ENCODE assay signal across 2 cellular contexts in the genomic region with DNA sequence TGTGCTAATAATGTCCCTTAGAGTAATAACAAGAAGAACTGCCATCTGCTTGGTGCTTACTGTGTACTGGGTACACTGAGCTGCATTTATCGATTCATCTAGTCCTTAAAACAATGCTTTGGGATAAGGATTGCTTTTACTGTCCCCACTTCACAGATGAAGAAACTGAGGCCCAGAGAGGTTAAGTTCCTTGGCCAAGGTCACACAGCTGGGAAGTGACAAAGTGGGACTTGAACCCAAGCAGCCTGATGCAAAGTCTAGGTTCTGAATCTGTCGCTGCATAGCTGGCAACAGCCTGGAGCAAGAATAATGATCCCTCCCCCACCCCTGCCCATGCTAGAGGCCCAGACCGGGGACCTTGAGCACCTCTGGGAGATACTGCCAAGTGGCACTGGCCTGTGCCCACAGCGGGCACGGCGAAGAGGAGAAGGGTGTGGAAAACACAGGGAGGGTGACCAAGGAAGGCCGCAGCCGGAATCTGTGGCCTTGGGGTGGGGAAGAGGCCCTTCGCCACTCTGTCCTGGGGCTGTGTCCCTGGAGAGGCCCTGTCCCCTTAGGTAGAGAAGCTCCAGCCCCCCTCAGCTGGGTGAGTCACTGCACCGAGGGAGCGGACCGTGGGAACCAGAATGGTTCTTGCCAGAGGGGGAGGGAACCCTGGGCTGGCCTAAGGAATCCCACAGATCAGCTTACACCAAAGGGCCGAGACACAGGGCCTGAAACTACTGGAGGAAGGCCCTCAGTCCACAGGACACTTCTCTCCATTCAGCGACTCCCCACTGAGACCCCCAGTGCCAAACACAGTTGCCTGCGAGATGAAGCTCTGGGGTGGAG.
TF ChIP-seq lines count a peak whose summit lies in the region.

No MANE protein-coding gene starts in this region.

TF ChIP-seq in A549, 52 proteins besides CTCF, POLR2A, EP300 and RAD21:
- TF ChIP-seq HOXB13 (CRISPR knock-in tag; IDR thresholded peaks at IDR 0.05; ENCODE audit: low read depth) = no peak
- TF ChIP-seq FOSL2 (IDR thresholded peaks at IDR 0.05) = no peak
- peak; percentile 67 for TF ChIP-seq FOSL2 (CRISPR knock-in tag; IDR thresholded peaks at IDR 0.05)
- TF ChIP-seq HDAC2 (IDR thresholded peaks at IDR 0.05) = peak; percentile 45; the same call in 1 of the 2 replicates
- peak; percentile 34 for TF ChIP-seq ZFP36 (IDR thresholded peaks at IDR 0.05; ENCODE audit: borderline replicate concordance, partially characterized antibody)
- TF ChIP-seq KDM1A (IDR thresholded peaks at IDR 0.05; ENCODE audit: low read depth) = peak; percentile 84; the same call in 1 of the 2 replicates
- TF ChIP-seq KDM5A (IDR thresholded peaks at IDR 0.05) = no peak

TF ChIP-seq in H1, 55 proteins besides CTCF, POLR2A, EP300 and RAD21:
- no peak for TF ChIP-seq FOSL1 (IDR thresholded peaks at IDR 0.05; ENCODE audit: insufficient read depth, low read depth, low read length)
- TF ChIP-seq HDAC2 (IDR thresholded peaks at IDR 0.05; ENCODE audit: borderline replicate concordance in 1 of 2, low read depth in 2 of 2, low read length in 2 of 2) = peak in 1 of 2 experiments; percentile 62; a peak in 1 of 4 replicates
- TF ChIP-seq KDM1A (IDR thresholded peaks at IDR 0.05; ENCODE audit: borderline replicate concordance, low read length) = peak; percentile 96
- peak; percentile 55; the same call in 1 of the 2 replicates for TF ChIP-seq JUND (IDR thresholded peaks at IDR 0.05; ENCODE audit: low read length)
